ENCODE assay signal across 8 cellular contexts in genomic region chrX:64206556-64207162, GRCh38. TPM values are rescaled to one million over a fixed set of nuclear protein-coding genes. Genes with fewer than 3 reads are reported as not detected.
A peak's percentile ranks its signal among the peaks of the same experiment; 100 is the strongest.
DNase-seq lines count a peak whose midpoint lies in the region; ATAC-seq, FAIRE-seq and TF ChIP-seq lines count a peak whose summit lies in the region.

No MANE protein-coding gene starts in this region.

- TF ChIP-seq EP300 in esophagus muscularis mucosa (IDR thresholded peaks at IDR 0.05): no peak

- no peaks in the 10 kb centered on the region for H3K9me3 Mint-ChIP-seq in Calu3 (ENCODE audit: low read depth, unreplicated experiment)

- ATAC-seq in Panc1 (no peak), pancreas (no peak), HG03025 (IDR thresholded peaks at IDR 0.05; ENCODE audit: low FRiP score, unreplicated experiment) (no peak), GM21717 (IDR thresholded peaks at IDR 0.05; ENCODE audit: unreplicated experiment) (no peak)

- H3K27ac Mint-ChIP-seq in Calu3 (ENCODE audit: unreplicated experiment): peak overlapping the region; percentile 76

- WGBS in esophagus muscularis mucosa: 55% methylated on average over 5 of the region's 5 CpGs
- 19 to 43% methylated on average over 5 of the region's 5 CpGs for WGBS in pancreas, 2 donors

- peak overlapping the region; percentile 80 for H3K4me3 Mint-ChIP-seq in Calu3 (ENCODE audit: low read depth, unreplicated experiment)

- in situ Hi-C loops in Panc1 (cut with HindIII; ENCODE audit: low pct_unique_long_range_greater_than_20kb, low sequenced_read_pairs): no loop called here

- BruUV-seq in Calu3 (replicated peaks; lab: Mats Ljungman, UMichigan): no TSS peak
- no TSS peak for BruUV-seq in Panc1 (replicated peaks; lab: Mats Ljungman, UMichigan)

- POLR2A ChIA-PET in Panc1 (lab: Charles Lee): interaction anchor here (0.6 kb wide), 1 partner anchor 809 kb away, joined by 3 read pairs; no protein-coding TSS in a partner anchor

- peak overlapping the region; percentile 62 to 73 for H3K4me3 ChIP-seq in Panc1 (ENCODE audit: low read depth in 2 of 2, low read length in 2 of 2)
- H3K4me3 ChIP-seq in esophagus muscularis mucosa: peak overlapping the region; percentile 68 to 85 (median 73)
- H3K4me3 ChIP-seq in pancreas: peak overlapping the region in 3 of 4 donors; percentile 45 to 60 (median 55)

- H3K4me1 Mint-ChIP-seq in Calu3 (ENCODE audit: low read depth, unreplicated experiment): peaks cover 14% of the 10 kb centered on the region

- TF ChIP-seq POLR2A in esophagus muscularis mucosa (IDR thresholded peaks at IDR 0.05; ENCODE audit: low read depth): no peak

- no peaks in the 10 kb centered on the region for H3K36me3 ChIP-seq in Panc1 (ENCODE audit: control insufficient read depth, insufficient read depth, low read length)
- H3K36me3 ChIP-seq in esophagus muscularis mucosa: no peaks in the 10 kb centered on the region
- no peaks in the 10 kb centered on the region for H3K36me3 ChIP-seq in pancreas

- H3K27ac ChIP-seq in Panc1 (ENCODE audit: low read length) (peak overlapping the region; percentile 84), esophagus muscularis mucosa (replicated peaks in 1 of 4) (peak overlapping the region; percentile 91 to 92 (median 92)), pancreas (peak overlapping the region; percentile 81 to 94 (median 89))

- intact Hi-C loops in Calu3 (cut with micrococcal nuclease; ENCODE audit: unreplicated experiment): no loop called here
- intact Hi-C loops in Panc1 (cut with micrococcal nuclease; ENCODE audit: unreplicated experiment): loop anchor here (5.0 kb wide), 1 partner anchor 46 kb away; no protein-coding TSS in a partner anchor
- intact Hi-C loops in esophagus muscularis mucosa (cut with DNase I): loop anchor here (5.0 to 10.0 kb wide), 3 partner anchors 191 to 1328 kb away; partner anchors contain the start of genes LAS1L and MTMR8
- intact Hi-C loops in pancreas (cut with DNase I): no loop called here

- no peak for FAIRE-seq in pancreas (lab: Jason Lieb, UNC)

- H3K36me3 Mint-ChIP-seq in Calu3 (ENCODE audit: insufficient read depth, unreplicated experiment): peaks cover 21% of the 10 kb centered on the region

- H3K9me3 ChIP-seq in Panc1 (ENCODE audit: control insufficient read depth, insufficient read depth, low read depth, low read length) (no peaks in the 10 kb centered on the region), esophagus muscularis mucosa (no peaks in the 10 kb centered on the region), pancreas (no peaks in the 10 kb centered on the region)

- H3K27me3 ChIP-seq in Panc1 (ENCODE audit: control insufficient read depth, insufficient read depth, low read length): no peaks in the 10 kb centered on the region
- H3K27me3 ChIP-seq in esophagus muscularis mucosa: no peaks in the 10 kb centered on the region
- no peaks in the 10 kb centered on the region for H3K27me3 ChIP-seq in pancreas

- CTCF ChIA-PET in Calu3 (lab: Charles Lee) (no interaction called here), Panc1 (lab: Charles Lee) (no interaction called here)

- TF ChIP-seq CTCF in Calu3 (IDR thresholded peaks at IDR 0.05; ENCODE audit: unreplicated experiment) (no peak), Panc1 (IDR thresholded peaks at IDR 0.05) (no peak), esophagus muscularis mucosa (IDR thresholded peaks at IDR 0.05) (no peak), pancreas (IDR thresholded peaks at IDR 0.05) (no peak)

- DNase-seq in Calu3 (no peak), Panc1 (ENCODE audit: low read depth, low spot score) (no peak), esophagus muscularis mucosa (ENCODE audit: extremely low spot score) (no peak), pancreas (peak in 4 of 6 donors; percentile 2 to 46 (median 30)), superior temporal gyrus (ENCODE audit: extremely low spot score) (no peak)
- no peak for DNase-seq in activated effector memory CD4-positive, alpha-beta T cell treated with Interleukin-2 at 50 U/mL for 16 hours

- H3K4me1 ChIP-seq in Panc1 (ENCODE audit: control insufficient read depth, insufficient read depth, low read length) (peaks cover 6% of the 10 kb centered on the region; the same call in 1 of the 2 replicates), esophagus muscularis mucosa (peaks cover 14 to 43% (median 38%) of the 10 kb centered on the region in 4 donors), pancreas (peaks cover 0 to 9% (median 2%) of the 10 kb centered on the region in 3 donors)

- H3K27me3 Mint-ChIP-seq in Calu3 (ENCODE audit: unreplicated experiment): no peaks in the 10 kb centered on the region

RNA-seq across cellular contexts. Expression of gene AMER1, which starts 1.2 kb away (rescaled TPM):
- total RNA-seq in Calu3 (2022) (6.7 and 7.5 TPM in 2 replicates), Panc1 (2021; ENCODE audit: unreplicated experiment) (3.9 TPM), esophagus muscularis mucosa (1 to 10 TPM; 4.5 to 9.6 (median 7.3) TPM), pancreas (1 to 10 TPM; 2.5 to 5.1 (median 3.4) TPM)
- polyA plus RNA-seq in Panc1 (2012; ENCODE audit: insufficient read length): 2.4 TPM
- polyA plus RNA-seq in pancreas: 1 to 10 TPM in 1 of 2 donors, under 1 TPM in 1; 0.92 to 2.2 TPM

RNA-seq across cellular contexts. Expression of gene ASB12, which starts 23.7 kb away (rescaled TPM):
- total RNA-seq in Calu3 (2022): not detected in 2 replicates
- total RNA-seq in Panc1 (2021; ENCODE audit: unreplicated experiment): not detected
- not detected for polyA plus RNA-seq in Panc1 (2012; ENCODE audit: insufficient read length)
- not detected for total RNA-seq in esophagus muscularis mucosa
- under 1 TPM in 3 of 6 donors, not detected in 3; 0.12 to 0.21 (median 0.14) TPM for total RNA-seq in pancreas
- polyA plus RNA-seq in pancreas: under 1 TPM; 0.15 to 0.19 TPM

Comparison
In these comparisons a context has a peak if more than half of its experiments do, and no peak if none do; other contexts are left out.
1. DNase-seq: peak in pancreas (4 of 6); none in Calu3 (single experiment), Panc1 (single experiment), esophagus muscularis mucosa (single experiment), superior temporal gyrus (single experiment) and activated effector memory CD4-positive, alpha-beta T cell treated with Interleukin-2 at 50 U/mL for 16 hours (single experiment).
2. intact Hi-C loops: an anchor here in Panc1 (5.0 kb wide) and esophagus muscularis mucosa (5.0 to 10.0 kb wide); none called in Calu3 and pancreas.
3. Peak in every context shown above with its lines, with median percentiles within 50 percentile points of each other: H3K27ac ChIP-seq and H3K4me3 ChIP-seq.